In genomic region chr22:30385913-30386312, GRCh38 we compare ENCODE assay signal across 10 cellular contexts. TPM values are rescaled to one million over a fixed set of nuclear protein-coding genes. Genes with fewer than 3 reads are reported as not detected.
A peak's percentile ranks its signal among the peaks of the same experiment; 100 is the strongest.
DNase-seq lines count a peak whose midpoint lies in the region; ATAC-seq and TF ChIP-seq lines count a peak whose summit lies in the region.
"Had no signal": no experiment of that assay in that cellular context is flagged by ENCODE, and none has a peak within 500 bp of the region (broad histone marks: within the 10 kb centered on the region; RNA-seq: fewer than 3 reads in every experiment).

No MANE protein-coding gene starts in this region.

- peak overlapping the region in 6 of 8 donors; percentile 28 to 81 (median 50) for H3K4me3 Mint-ChIP-seq in CD4-positive, alpha-beta memory T cell
- H3K4me3 Mint-ChIP-seq in neural progenitor cell, result peak overlapping the region; percentile 90

- H3K36me3 Mint-ChIP-seq in CD4-positive, alpha-beta memory T cell, result peaks cover 0 to under 1% of the 10 kb centered on the region in 2 donors
- peaks cover 2% of the 10 kb centered on the region for H3K36me3 Mint-ChIP-seq in neural progenitor cell

- H3K27ac Mint-ChIP-seq in CD4-positive, alpha-beta memory T cell, result peak overlapping the region in 3 of 7 donors; percentile 0 to 60 (median 18)
- H3K27ac Mint-ChIP-seq in neural progenitor cell, result no peak overlapping the region

- H3K9me3 ChIP-seq in CD4-positive, alpha-beta memory T cell (ENCODE audit: control insufficient read depth in 1 of 2, low read length in 2 of 2), result no peaks in the 10 kb centered on the region
- H3K9me3 ChIP-seq in neural progenitor cell (ENCODE audit: low read depth), result no peaks in the 10 kb centered on the region
- H3K9me3 ChIP-seq: body of pancreas had no signal

- DNase-seq in CD4-positive, alpha-beta memory T cell, result no peak
- DNase-seq in LNCaP clone FGC (ENCODE audit: low read depth), result no peak
- no peak for DNase-seq in choroid plexus epithelial cell (ENCODE audit: low read depth)
- no peak for DNase-seq in neural progenitor cell (ENCODE audit: low spot score)
- DNase-seq in SHP77 (lab: John Stamatoyannopoulos, UW), result no peak
- DNase-seq in NCI-H2081 treated with DMSO at 0.1 percent for 48 hours (lab: John Stamatoyannopoulos, UW), result no peak
- DNase-seq: NCI-H774 had no signal

- peaks cover 5 to 7% (median 6%) of the 10 kb centered on the region in 4 donors for H3K4me1 Mint-ChIP-seq in CD4-positive, alpha-beta memory T cell
- H3K4me1 Mint-ChIP-seq in neural progenitor cell, result peaks cover 12% of the 10 kb centered on the region

- peaks cover 0 to 2% of the 10 kb centered on the region in 2 donors for H3K27me3 Mint-ChIP-seq in CD4-positive, alpha-beta memory T cell
- H3K27me3 Mint-ChIP-seq in neural progenitor cell (ENCODE audit: insufficient read depth, low read depth), result peaks cover 4% of the 10 kb centered on the region

- no peak for ATAC-seq in GM18502 (IDR thresholded peaks at IDR 0.05; ENCODE audit: poor library complexity, unreplicated experiment)

- no peak overlapping the region for H3K9ac ChIP-seq in neural progenitor cell

- H3K27ac ChIP-seq in CD4-positive, alpha-beta memory T cell (ENCODE audit: low read depth, low read length), result no peak overlapping the region
- H3K27ac ChIP-seq in neural progenitor cell, result no peak overlapping the region
- H3K27ac ChIP-seq: SK-N-MC had no signal

- H3K4me3 ChIP-seq in CD4-positive, alpha-beta memory T cell (ENCODE audit: low read length in 2 of 2), result no peak overlapping the region
- H3K4me3 ChIP-seq in LNCaP clone FGC (ENCODE audit: low read depth, low read length), result peak overlapping the region; percentile 70
- peak overlapping the region; percentile 5 for H3K4me3 ChIP-seq in choroid plexus epithelial cell (ENCODE audit: low read depth, low read length)
- no peak overlapping the region for H3K4me3 ChIP-seq in neural progenitor cell

- H3K79me2 ChIP-seq in neural progenitor cell (ENCODE audit: low read depth), result no peaks in the 10 kb centered on the region

- no peak overlapping the region for H2AFZ ChIP-seq in neural progenitor cell (replicated peaks)

- peak overlapping the region; percentile 79 for H3K4me2 ChIP-seq in neural progenitor cell

- H3K4me1 ChIP-seq in CD4-positive, alpha-beta memory T cell (ENCODE audit: insufficient read depth, low read length), result peaks cover 9% of the 10 kb centered on the region
- H3K4me1 ChIP-seq in neural progenitor cell, result peaks cover 6% of the 10 kb centered on the region

- TF ChIP-seq CTCF in LNCaP clone FGC (IDR thresholded peaks at IDR 0.05; ENCODE audit: control insufficient read depth, extremely low read depth, insufficient read depth) (no peak), choroid plexus epithelial cell (conservative IDR thresholded peaks at IDR 0.05; ENCODE audit: low read depth, low read length) (no peak), neural progenitor cell (IDR thresholded peaks at IDR 0.05) (no peak)

- POLR2A ChIA-PET in CD4-positive, alpha-beta memory T cell (lab: Charles Lee; ENCODE audit: partially characterized antibody), result interaction anchor here (0.8 to 4.3 kb wide), 4 partner anchors 75 to 109 kb away, joined by 3 to 90 read pairs (median 4); partner anchors contain the start of gene CASTOR1

- H4K20me1 ChIP-seq in neural progenitor cell (ENCODE audit: low read depth), result no peaks in the 10 kb centered on the region

- intact Hi-C loops in CD4-positive, alpha-beta memory T cell (cut with micrococcal nuclease), result loop anchor here (2.0 kb wide), 1 partner anchor 29 kb away; the partner anchor contains the start of genes CCDC157 and SF3A1

- H3K36me3 ChIP-seq in CD4-positive, alpha-beta memory T cell (ENCODE audit: insufficient read depth, low read length), result no peaks in the 10 kb centered on the region
- H3K36me3 ChIP-seq in neural progenitor cell, result no peaks in the 10 kb centered on the region

- H3F3A ChIP-seq in neural progenitor cell (ENCODE audit: low read depth), result no peaks in the 10 kb centered on the region

- CTCF ChIA-PET in CD4-positive, alpha-beta memory T cell (lab: Charles Lee; ENCODE audit: partially characterized antibody), result interaction anchor here (0.8 to 16.0 kb wide), 11 partner anchors 11 to 762 kb away, joined by 3 to 392 read pairs (median 5); partner anchors contain the start of genes CASTOR1 and MTFP1

- H3K27me3 ChIP-seq in CD4-positive, alpha-beta memory T cell (ENCODE audit: insufficient read depth, low read length), result no peaks in the 10 kb centered on the region
- no peaks in the 10 kb centered on the region for H3K27me3 ChIP-seq in neural progenitor cell
- H3K27me3 ChIP-seq: body of pancreas had no signal

- no peaks in the 10 kb centered on the region for H3K9me3 Mint-ChIP-seq in CD4-positive, alpha-beta memory T cell
- H3K9me3 Mint-ChIP-seq in neural progenitor cell, result peaks cover 4% of the 10 kb centered on the region

RNA-seq across cellular contexts. Expression of gene RNF215, which starts 1.3 kb away (rescaled TPM):
- total RNA-seq in CD4-positive, alpha-beta memory T cell, result 1 to 10 TPM; 6.1 to 6.6 TPM
- under 1 TPM; 0.29 to 0.53 TPM for polyA plus RNA-seq in CD4-positive, alpha-beta memory T cell
- 11.9 and 38.5 TPM in 2 replicates for total RNA-seq in neural progenitor cell (ENCODE audit: low replicate concordance)

RNA-seq across cellular contexts. Expression of gene SEC14L2, which starts 10.9 kb away (rescaled TPM):
- 1 to 10 TPM; 6.0 to 8.6 TPM for total RNA-seq in CD4-positive, alpha-beta memory T cell
- 10 to 100 TPM in 1 of 2 donors, 1 to 10 TPM in 1; 9.7 to 13.8 TPM for polyA plus RNA-seq in CD4-positive, alpha-beta memory T cell
- 4.9 and 5.7 TPM in 2 replicates for total RNA-seq in neural progenitor cell (ENCODE audit: low replicate concordance)

RNA-seq across cellular contexts. Expression of gene CCDC157, which starts 29.1 kb away (rescaled TPM):
- total RNA-seq in CD4-positive, alpha-beta memory T cell, result 1 to 10 TPM; 2.1 to 3.0 TPM
- 1 to 10 TPM in 1 of 2 donors, under 1 TPM in 1; 0.38 to 3.9 TPM for polyA plus RNA-seq in CD4-positive, alpha-beta memory T cell
- total RNA-seq in neural progenitor cell (ENCODE audit: low replicate concordance), result 3.7 and 11.1 TPM in 2 replicates

RNA-seq across cellular contexts. Expression of gene SF3A1, which starts 29.2 kb away (rescaled TPM):
- 100 to 1,000 TPM; 279 to 301 TPM for total RNA-seq in CD4-positive, alpha-beta memory T cell
- 100 to 1,000 TPM in 1 of 2 donors, 10 to 100 TPM in 1; 44.0 to 155 TPM for polyA plus RNA-seq in CD4-positive, alpha-beta memory T cell
- total RNA-seq in neural progenitor cell (ENCODE audit: low replicate concordance), result 29.2 and 48.4 TPM in 2 replicates

RNA-seq across cellular contexts. Expression of gene MTFP1, which starts 39.7 kb away (rescaled TPM):
- total RNA-seq in CD4-positive, alpha-beta memory T cell, result 10 to 100 TPM; 13.5 to 15.7 TPM
- polyA plus RNA-seq in CD4-positive, alpha-beta memory T cell, result 10 to 100 TPM; 31.1 to 47.4 TPM
- total RNA-seq in neural progenitor cell (ENCODE audit: low replicate concordance), result 29.9 and 67.9 TPM in 2 replicates

Comparison
In these comparisons a context has a peak if more than half of its experiments do, and no peak if none do; other contexts are left out.
1. H3K4me3 ChIP-seq: peak in LNCaP clone FGC (single experiment) and choroid plexus epithelial cell (single experiment); none in CD4-positive, alpha-beta memory T cell (0 of 2) and neural progenitor cell (single experiment).